ENCODE assay signal across 11 cellular contexts in the genomic region with DNA sequence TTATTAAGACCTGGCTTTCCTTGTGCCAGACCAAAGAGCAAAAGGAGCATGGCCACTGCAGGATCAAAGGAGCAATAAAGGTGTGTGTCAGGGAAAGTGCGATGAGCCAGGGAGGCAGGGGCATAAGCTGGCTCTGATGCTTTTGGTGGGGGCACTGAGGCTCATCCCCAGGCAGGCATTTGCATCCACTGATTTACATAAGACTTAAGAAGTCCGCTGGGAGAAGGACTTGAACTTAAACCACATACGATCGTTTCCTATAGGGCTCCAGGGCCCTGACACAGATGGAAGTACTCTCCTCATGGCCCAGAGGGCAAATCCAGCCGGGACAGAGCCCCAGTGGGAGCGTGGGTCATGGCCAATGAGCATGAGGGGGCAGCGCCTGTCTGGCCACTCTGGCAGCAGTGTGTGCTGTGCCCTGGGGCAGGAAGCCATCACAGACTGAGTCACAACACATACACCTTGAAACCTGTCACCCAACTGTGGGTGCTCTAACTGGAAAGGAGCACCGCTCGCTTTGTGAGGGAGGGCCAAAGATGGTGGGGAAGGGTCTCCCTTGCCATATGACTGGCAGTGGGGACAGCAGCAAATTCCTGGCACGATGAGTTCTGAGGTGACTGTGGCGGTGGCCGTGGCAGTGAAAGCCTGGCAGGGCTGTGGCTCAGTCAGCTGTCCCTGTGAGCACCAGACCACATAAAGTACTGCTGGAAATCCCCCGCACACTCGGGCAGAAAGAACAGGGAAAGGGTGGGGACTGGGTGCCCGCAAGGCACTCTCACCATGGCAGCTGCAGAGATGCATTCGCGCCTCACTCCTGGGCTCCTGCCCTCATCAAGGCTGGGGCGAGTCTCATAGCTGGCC.
A peak's percentile ranks its signal among the peaks of the same experiment; 100 is the strongest.
DNase-seq lines count a peak whose midpoint lies in the region; ATAC-seq and TF ChIP-seq lines count a peak whose summit lies in the region.
"Had no signal": no experiment of that assay in that cellular context is flagged by ENCODE, and none has a peak within 500 bp of the region (broad histone marks: within the 10 kb centered on the region; RNA-seq: fewer than 3 reads in every experiment).

No MANE protein-coding gene starts in this region.

- TF ChIP-seq CTCF in GM12865 (IDR thresholded peaks at IDR 0.05; ENCODE audit: insufficient read depth, low read depth, low read length, missing control alignments) (no peak), HFFc6 (IDR thresholded peaks at IDR 0.05) (no peak)

- no peaks in the 10 kb centered on the region for H3K9me3 ChIP-seq in HAP-1
- H3K9me3 ChIP-seq: colonic mucosa had no signal

- no peak overlapping the region for H3K4me3 Mint-ChIP-seq in HFFc6

- no peaks in the 10 kb centered on the region for H3K4me1 Mint-ChIP-seq in HFFc6 (ENCODE audit: low read depth)

- H3K27ac Mint-ChIP-seq in HFFc6: no peak overlapping the region

- DNase-seq in GM12865 (ENCODE audit: low read depth) (peak; percentile 77), astrocyte of the hippocampus (ENCODE audit: low read depth, low spot score) (peak; percentile 26), HFFc6 (no peak), DMS153 treated with DMSO at 0.1 percent for 48 hours (lab: John Stamatoyannopoulos, UW; ENCODE audit: unreplicated experiment) (no peak), HAP-1 (ENCODE audit: low spot score in 2 of 2) (no peak), AG08395 (ENCODE audit: low spot score) (no peak)
- DNase-seq: colonic mucosa, left cardiac atrium, NCI-H1694 had no signal

- H3K36me3 ChIP-seq in HAP-1 (replicated peaks): no peaks in the 10 kb centered on the region
- H3K36me3 ChIP-seq: colonic mucosa had no signal

- in situ Hi-C loops in HAP-1 (cut with MboI; ENCODE audit: low sequenced_read_pairs): no loop called here

- H3K36me3 Mint-ChIP-seq in HFFc6 (ENCODE audit: low read depth): no peaks in the 10 kb centered on the region

- no peaks in the 10 kb centered on the region; the same call in 1 of the 2 replicates for H3K27me3 ChIP-seq in HAP-1 (ENCODE audit: low read depth)
- H3K27me3 ChIP-seq: colonic mucosa had no signal

- ATAC-seq in GM19351 (IDR thresholded peaks at IDR 0.05; ENCODE audit: unreplicated experiment) (peak; percentile 80), HG03064 (IDR thresholded peaks at IDR 0.05; ENCODE audit: low read depth, unreplicated experiment) (peak; percentile 69)
- ATAC-seq: left cardiac atrium had no signal

- no peaks in the 10 kb centered on the region for H3K4me1 ChIP-seq in HAP-1
- H3K4me1 ChIP-seq: colonic mucosa had no signal

- H3K4me3 ChIP-seq in GM12865 (ENCODE audit: low read depth, low read length): no peak overlapping the region
- H3K4me3 ChIP-seq in HAP-1: no peak overlapping the region
- H3K4me3 ChIP-seq: colonic mucosa had no signal

- no peaks in the 10 kb centered on the region for H3K9me3 Mint-ChIP-seq in HFFc6

- H3K27me3 Mint-ChIP-seq in HFFc6 (ENCODE audit: insufficient read depth): peaks cover 42% of the 10 kb centered on the region

Comparison
In these comparisons a context has a peak if more than half of its experiments do, and no peak if none do; other contexts are left out.
1. DNase-seq: peak in GM12865 (single experiment) and astrocyte of the hippocampus (single experiment); none in HFFc6 (single experiment), DMS153 treated with DMSO at 0.1 percent for 48 hours (single experiment), HAP-1 (0 of 2) and AG08395 (single experiment).